In the genomic region with DNA sequence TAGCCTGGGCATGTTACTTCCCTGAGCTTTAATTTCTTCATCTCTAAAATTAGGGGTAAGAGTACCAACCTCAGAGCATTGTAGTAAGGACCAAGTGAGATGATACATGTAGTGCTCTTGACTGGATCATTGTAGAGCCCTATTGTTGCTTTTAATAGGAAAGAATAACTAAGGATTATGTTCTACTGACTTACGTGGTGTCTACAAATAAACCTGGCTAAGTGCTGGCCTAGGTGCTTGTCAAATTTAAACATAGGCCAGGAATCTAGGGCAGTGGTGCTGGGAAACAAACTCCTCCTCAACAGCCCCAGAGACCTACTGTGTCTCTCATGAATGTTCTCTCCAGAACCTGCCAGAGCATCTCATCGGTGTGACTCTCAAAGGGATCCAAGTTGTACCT, we compare ENCODE assay signal across 23 cellular contexts.
DNase-seq lines count a peak whose midpoint lies in the region; ATAC-seq and TF ChIP-seq lines count a peak whose summit lies in the region.
"Had no signal": no experiment of that assay in that cellular context is flagged by ENCODE, and none has a peak within 500 bp of the region (broad histone marks: within the 10 kb centered on the region; RNA-seq: fewer than 3 reads in every experiment).

No MANE protein-coding gene starts in this region.

- intact Hi-C loops in Right ventricle myocardium inferior (cut with DNase I): no loop called here
- intact Hi-C loops in cardiac septum (cut with DNase I): no loop called here
- intact Hi-C loops in heart right ventricle (cut with DNase I): no loop called here
- intact Hi-C loops in left cardiac atrium (cut with DNase I): no loop called here
- intact Hi-C loops in psoas muscle (cut with DNase I): no loop called here

- no peaks in the 10 kb centered on the region for H3K9me3 Mint-ChIP-seq in stimulated activated effector memory CD8-positive, alpha-beta T cell treated with anti-CD3 and anti-CD28 coated beads, Interleukin-12 subunit alpha, Interleukin-12 subunit beta, amount 100 ng/mL, for 72 hours
- H3K9me3 Mint-ChIP-seq: CD4-positive, alpha-beta T cell; CD8-positive, alpha-beta memory T cell; HFFc6 had no signal

- H3K27me3 ChIP-seq in heart right ventricle: peaks cover 0 to 4% (median 0%) of the 10 kb centered on the region in 7 donors
- H3K27me3 ChIP-seq in psoas muscle (ENCODE audit: insufficient read depth in 3 of 3, low read length in 2 of 3): no peaks in the 10 kb centered on the region
- H3K27me3 ChIP-seq: BE2C; BLaER1 treated with 17β-estradiol and CSF1 and Interleukin-3, amounts not matched to agents 10 nM and 100 nM had no signal

- H3K27ac ChIP-seq in heart right ventricle (no peak overlapping the region), psoas muscle (peak overlapping the region; percentile 42)
- H3K27ac ChIP-seq: BLaER1 treated with 17β-estradiol and CSF1 and Interleukin-3, amounts not matched to agents 10 nM and 100 nM had no signal

- H3K27ac Mint-ChIP-seq in stimulated activated effector memory CD8-positive, alpha-beta T cell treated with anti-CD3 and anti-CD28 coated beads, Interleukin-12 subunit alpha, Interleukin-12 subunit beta, amount 100 ng/mL, for 72 hours: no peak overlapping the region
- H3K27ac Mint-ChIP-seq: CD14-positive monocyte; CD4-positive, alpha-beta T cell; CD8-positive, alpha-beta memory T cell; HFFc6 had no signal

- DNase-seq in Right ventricle myocardium inferior (ENCODE audit: missing footprints) (no peak), cardiac septum (ENCODE audit: low spot score) (no peak), heart right ventricle (no peak), left cardiac atrium (no peak), psoas muscle (no peak), amygdala (lab: John Stamatoyannopoulos, UW) (no peak)
- DNase-seq in stimulated activated effector memory CD8-positive, alpha-beta T cell treated with anti-CD3 and anti-CD28 coated beads, Interleukin-12 subunit alpha, Interleukin-12 subunit beta, amount 100 ng/mL, for 72 hours (ENCODE audit: low spot score in 2 of 2): no peak
- DNase-seq: 8988T; ACHN; AML-193; BE2C; CD4-positive, alpha-beta T cell; CD8-positive, alpha-beta memory T cell; DMS53; DMS79 treated with DMSO at 0.1 percent for 48 hours; GF-D8; GOT3; HFFc6 had no signal

- no peak overlapping the region for H3K4me3 Mint-ChIP-seq in stimulated activated effector memory CD8-positive, alpha-beta T cell treated with anti-CD3 and anti-CD28 coated beads, Interleukin-12 subunit alpha, Interleukin-12 subunit beta, amount 100 ng/mL, for 72 hours
- H3K4me3 Mint-ChIP-seq: CD14-positive monocyte; CD4-positive, alpha-beta T cell; CD8-positive, alpha-beta memory T cell; HFFc6 had no signal

- H3K36me3 ChIP-seq in heart right ventricle: no peaks in the 10 kb centered on the region
- no peaks in the 10 kb centered on the region for H3K36me3 ChIP-seq in psoas muscle (ENCODE audit: insufficient read depth in 1 of 2, low read depth in 1 of 2)
- H3K36me3 ChIP-seq: BE2C; BLaER1 treated with 17β-estradiol and CSF1 and Interleukin-3, amounts not matched to agents 10 nM and 100 nM; HAP-1 had no signal

- H3K4me1 ChIP-seq in heart right ventricle (peaks cover 0 to 34% (median 22%) of the 10 kb centered on the region in 9 donors), psoas muscle (peaks cover 25% of the 10 kb centered on the region)
- H3K4me1 ChIP-seq: BE2C; BLaER1 treated with 17β-estradiol and CSF1 and Interleukin-3, amounts not matched to agents 10 nM and 100 nM; HAP-1 had no signal

- ATAC-seq in Right ventricle myocardium inferior (peak; percentile 41), heart right ventricle (peak in 6 of 8 donors; percentile 21 to 78 (median 52)), left cardiac atrium (no peak), psoas muscle (peak; percentile 79 to 94 (median 87)), HG03095 (IDR thresholded peaks at IDR 0.05; ENCODE audit: unreplicated experiment) (no peak)
- peak; percentile 23 for ATAC-seq in stimulated activated effector memory CD8-positive, alpha-beta T cell treated with anti-CD3 and anti-CD28 coated beads, Interleukin-12 subunit alpha, Interleukin-12 subunit beta, amount 100 ng/mL, for 72 hours
- ATAC-seq: A549 had no signal

- no peaks in the 10 kb centered on the region for H3K36me3 Mint-ChIP-seq in stimulated activated effector memory CD8-positive, alpha-beta T cell treated with anti-CD3 and anti-CD28 coated beads, Interleukin-12 subunit alpha, Interleukin-12 subunit beta, amount 100 ng/mL, for 72 hours
- H3K36me3 Mint-ChIP-seq: CD14-positive monocyte; CD8-positive, alpha-beta memory T cell had no signal

- WGBS in heart right ventricle, 2 donors: 63 to 70% methylated on average over 2 of the region's 2 CpGs
- 36 to 53% (median 47%) methylated on average over 2 of the region's 2 CpGs for WGBS in psoas muscle, 3 donors

- no peak overlapping the region for H3K4me3 ChIP-seq in heart right ventricle
- H3K4me3 ChIP-seq in psoas muscle: no peak overlapping the region
- H3K4me3 ChIP-seq: A549; BLaER1 treated with 17β-estradiol and CSF1 and Interleukin-3, amounts not matched to agents 10 nM and 100 nM; HAP-1 had no signal

- no peaks in the 10 kb centered on the region for H3K4me1 Mint-ChIP-seq in stimulated activated effector memory CD8-positive, alpha-beta T cell treated with anti-CD3 and anti-CD28 coated beads, Interleukin-12 subunit alpha, Interleukin-12 subunit beta, amount 100 ng/mL, for 72 hours
- H3K4me1 Mint-ChIP-seq: CD14-positive monocyte; CD8-positive, alpha-beta memory T cell had no signal

- TF ChIP-seq CTCF in heart right ventricle (IDR thresholded peaks at IDR 0.05): no peak
- no peak for TF ChIP-seq CTCF in psoas muscle (IDR thresholded peaks at IDR 0.05)

- H3K9me3 ChIP-seq in heart right ventricle: no peaks in the 10 kb centered on the region
- H3K9me3 ChIP-seq in psoas muscle: no peaks in the 10 kb centered on the region
- H3K9me3 ChIP-seq: A549; BE2C; BLaER1 treated with 17β-estradiol and CSF1 and Interleukin-3, amounts not matched to agents 10 nM and 100 nM; HAP-1 had no signal

Comparison
In these comparisons a context has a peak if more than half of its experiments do, and no peak if none do; other contexts are left out.
1. ATAC-seq: peak in Right ventricle myocardium inferior (single experiment), heart right ventricle (6 of 8), psoas muscle (4 of 4) and stimulated activated effector memory CD8-positive, alpha-beta T cell treated with anti-CD3 and anti-CD28 coated beads, Interleukin-12 subunit alpha, Interleukin-12 subunit beta, amount 100 ng/mL, for 72 hours (single experiment); none in left cardiac atrium (0 of 2) and HG03095 (single experiment).